ENCODE assay signal across 8 cellular contexts in genomic region chr6:26596579-26597388, GRCh38.
DNase-seq lines count a peak whose midpoint lies in the region; ATAC-seq and TF ChIP-seq lines count a peak whose summit lies in the region.

Gene ABT1 (plus strand): TSS chr6:26596953. CDS start chr6:26596983, 30 bp downstream.

- DNase-seq in AG09319 (ENCODE audit: extremely low read depth, low read depth) (peak; percentile 93), NCI-H446 (lab: John Stamatoyannopoulos, UW) (peak; percentile 97), cerebellar cortex (ENCODE audit: low spot score) (peak; percentile 99), iris pigment epithelial cell (ENCODE audit: low read depth) (peak; percentile 99)
- peak; percentile 97 for DNase-seq in activated CD4-positive, CD25-positive, alpha-beta regulatory T cell treated with anti-CD3 and anti-CD28 coated beads, Interleukin-2, amount 50 U/mL, for 16 hours (ENCODE audit: low read depth, low spot score)
- DNase-seq in stimulated activated CD4-positive, alpha-beta T cell treated with anti-CD3 and anti-CD28 coated beads, Interleukin-12 subunit alpha, Interleukin-12 subunit beta, amount 100 ng/mL, for 24 hours (ENCODE audit: low read depth in 2 of 2) = peak; percentile 94 to 95

- peak; percentile 84 for ATAC-seq in GM19035 (IDR thresholded peaks at IDR 0.05; ENCODE audit: unreplicated experiment)
- ATAC-seq in HG03342 (IDR thresholded peaks at IDR 0.05; ENCODE audit: unreplicated experiment) = peak; percentile 79

- TF ChIP-seq CTCF in AG09319 (IDR thresholded peaks at IDR 0.05; ENCODE audit: low read depth, low read length) = no peak

Comparison
In these comparisons a context has a peak if more than half of its experiments do, and no peak if none do; other contexts are left out.
1. Peak in every context shown above with its lines: DNase-seq and ATAC-seq.